Comparison of ENCODE assay signal across 1 cellular context in the genomic region with DNA sequence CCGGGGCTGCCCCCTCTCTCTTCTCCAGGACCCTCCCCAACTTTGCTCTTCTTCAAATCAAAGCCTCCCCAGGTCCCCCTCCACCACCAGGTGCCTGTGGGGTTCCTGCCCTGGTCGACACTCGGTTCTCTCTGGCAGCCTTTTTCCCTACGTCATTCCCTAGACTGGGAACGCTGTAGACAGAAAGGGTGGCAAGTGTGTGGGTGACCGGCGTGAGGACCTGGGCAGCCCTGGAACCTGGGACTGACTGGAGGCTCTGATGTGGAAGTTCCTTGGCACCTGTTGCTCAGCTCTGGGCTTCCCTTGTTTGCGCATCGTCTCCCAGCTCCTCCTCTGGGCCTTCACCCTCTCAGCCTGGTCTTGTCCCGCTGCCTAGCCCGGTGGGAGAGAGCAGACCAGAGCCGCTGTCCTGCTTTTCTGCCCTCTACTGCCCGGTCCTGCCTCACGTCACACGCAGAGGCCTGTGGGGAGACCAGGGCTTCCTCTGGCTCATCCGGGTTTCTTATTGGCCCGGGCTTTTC.
TF ChIP-seq lines count a peak whose summit lies in the region.

No MANE protein-coding gene starts in this region.

TF ChIP-seq in GM12878, 131 proteins besides CTCF, POLR2A, EP300 and RAD21:
- TF ChIP-seq EGR1 (IDR thresholded peaks at IDR 0.05; ENCODE audit: borderline replicate concordance in 1 of 2, low read depth in 2 of 2, low read length in 2 of 2) (peak in 1 of 2 experiments; percentile 20; a peak in 1 of 3 replicates), REST (IDR thresholded peaks at IDR 0.05; ENCODE audit: low read depth, low read length) (no peak), PBX3 (IDR thresholded peaks at IDR 0.05; ENCODE audit: insufficient replicate concordance, low read depth, low read length) (no peak), FOXK2 (IDR thresholded peaks at IDR 0.05) (no peak), MTA3 (IDR thresholded peaks at IDR 0.05; ENCODE audit: borderline replicate concordance, low read length) (0 out of 2 replicates have a peak, but pooled peaks have one; percentile 4), FOXM1 (IDR thresholded peaks at IDR 0.05; ENCODE audit: low read depth, low read length) (no peak)
- TF ChIP-seq, protein P1, sequence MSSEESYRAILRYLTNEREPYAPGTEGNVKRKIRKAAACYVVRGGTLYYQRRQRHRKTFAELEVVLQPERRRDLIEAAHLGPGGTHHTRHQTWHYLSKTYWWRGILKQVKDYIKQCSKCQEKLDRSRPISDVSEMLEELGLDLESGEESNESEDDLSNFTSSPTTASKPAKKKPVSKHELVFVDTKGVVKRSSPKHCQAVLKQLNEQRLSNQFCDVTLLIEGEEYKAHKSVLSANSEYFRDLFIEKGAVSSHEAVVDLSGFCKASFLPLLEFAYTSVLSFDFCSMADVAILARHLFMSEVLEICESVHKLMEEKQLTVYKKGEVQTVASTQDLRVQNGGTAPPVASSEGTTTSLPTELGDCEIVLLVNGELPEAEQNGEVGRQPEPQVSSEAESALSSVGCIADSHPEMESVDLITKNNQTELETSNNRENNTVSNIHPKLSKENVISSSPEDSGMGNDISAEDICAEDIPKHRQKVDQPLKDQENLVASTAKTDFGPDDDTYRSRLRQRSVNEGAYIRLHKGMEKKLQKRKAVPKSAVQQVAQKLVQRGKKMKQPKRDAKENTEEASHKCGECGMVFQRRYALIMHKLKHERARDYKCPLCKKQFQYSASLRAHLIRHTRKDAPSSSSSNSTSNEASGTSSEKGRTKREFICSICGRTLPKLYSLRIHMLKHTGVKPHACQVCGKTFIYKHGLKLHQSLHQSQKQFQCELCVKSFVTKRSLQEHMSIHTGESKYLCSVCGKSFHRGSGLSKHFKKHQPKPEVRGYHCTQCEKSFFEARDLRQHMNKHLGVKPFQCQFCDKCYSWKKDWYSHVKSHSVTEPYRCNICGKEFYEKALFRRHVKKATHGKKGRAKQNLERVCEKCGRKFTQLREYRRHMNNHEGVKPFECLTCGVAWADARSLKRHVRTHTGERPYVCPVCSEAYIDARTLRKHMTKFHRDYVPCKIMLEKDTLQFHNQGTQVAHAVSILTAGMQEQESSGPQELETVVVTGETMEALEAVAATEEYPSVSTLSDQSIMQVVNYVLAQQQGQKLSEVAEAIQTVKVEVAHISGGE (CRISPR knock-in tag; IDR thresholded peaks at IDR 0.05), result no peak
TF ChIP-seq in GM12878: peak in this region for 2.
